Comparison of ENCODE assay signal across 23 cellular contexts in genomic region chr14:45787167-45787566, GRCh38.
"Had no signal": no experiment of that assay in that cellular context is flagged by ENCODE, and none has a peak within 500 bp of the region (broad histone marks: within the 10 kb centered on the region; RNA-seq: fewer than 3 reads in every experiment).

No MANE protein-coding gene starts in this region.

- H3K4me3 Mint-ChIP-seq: memory B cell; natural killer cell treated with Interleukin-12 subunit alpha and Interleukin-12 subunit beta and Interleukin-15 and Interleukin-18, amount 100 ng/mL, for 72 hours; neural progenitor cell had no signal

- H3K4me3 ChIP-seq: dorsolateral prefrontal cortex, esophagus squamous epithelium, gastroesophageal sphincter, left ventricle myocardium inferior, lower lobe of right lung, neural progenitor cell, ovary, right atrium auricular region, stomach, uterus had no signal

- H3K27me3 Mint-ChIP-seq: memory B cell; natural killer cell treated with Interleukin-12 subunit alpha and Interleukin-12 subunit beta and Interleukin-15 and Interleukin-18, amount 100 ng/mL, for 72 hours had no signal

- H3K27ac ChIP-seq: dorsolateral prefrontal cortex, gastroesophageal sphincter, left ventricle myocardium inferior, lower lobe of right lung, neural progenitor cell, ovary, right atrium auricular region, uterus had no signal

- H3K27ac Mint-ChIP-seq: memory B cell; natural killer cell treated with Interleukin-12 subunit alpha and Interleukin-12 subunit beta and Interleukin-15 and Interleukin-18, amount 100 ng/mL, for 72 hours; neural progenitor cell had no signal

- H3K4me2 ChIP-seq: neural progenitor cell had no signal

- DNase-seq: cortex of kidney; dorsolateral prefrontal cortex; effector CD8-positive, alpha-beta T cell; esophagus squamous epithelium; foreskin fibroblast; islet precursor cell; left ventricle myocardium inferior; lower lobe of right lung; midbrain; nucleus accumbens; ovary; small intestine; stimulated activated CD4-positive, alpha-beta T cell treated with anti-CD3 and anti-CD28 coated beads, Interleukin-12 subunit alpha, Interleukin-12 subunit beta, amount 100 ng/mL, for 4 hours; stimulated activated naive CD4-positive, alpha-beta T cell; stomach; substantia nigra; trophoblast cell; uterus had no signal

- H3K36me3 ChIP-seq: esophagus squamous epithelium, gastroesophageal sphincter, left ventricle myocardium inferior, lower lobe of right lung, ovary, right atrium auricular region, stomach, uterus had no signal

- ATAC-seq: gastroesophageal sphincter; lower lobe of right lung; natural killer cell treated with Interleukin-12 subunit alpha and Interleukin-12 subunit beta and Interleukin-15 and Interleukin-18, amount 100 ng/mL, for 72 hours had no signal

- FAIRE-seq: small intestine had no signal

- H3K4me1 Mint-ChIP-seq: memory B cell, neural progenitor cell had no signal

- H2AFZ ChIP-seq: neural progenitor cell had no signal

- H3K36me3 Mint-ChIP-seq: memory B cell, neural progenitor cell had no signal

- H3K27me3 ChIP-seq: esophagus squamous epithelium, gastroesophageal sphincter, neural progenitor cell, ovary, right atrium auricular region, stomach, uterus had no signal

- H3K4me1 ChIP-seq: gastroesophageal sphincter, left ventricle myocardium inferior, lower lobe of right lung, neural progenitor cell, right atrium auricular region, uterus had no signal
